ENCODE assay signal across 21 cellular contexts in the genomic region with DNA sequence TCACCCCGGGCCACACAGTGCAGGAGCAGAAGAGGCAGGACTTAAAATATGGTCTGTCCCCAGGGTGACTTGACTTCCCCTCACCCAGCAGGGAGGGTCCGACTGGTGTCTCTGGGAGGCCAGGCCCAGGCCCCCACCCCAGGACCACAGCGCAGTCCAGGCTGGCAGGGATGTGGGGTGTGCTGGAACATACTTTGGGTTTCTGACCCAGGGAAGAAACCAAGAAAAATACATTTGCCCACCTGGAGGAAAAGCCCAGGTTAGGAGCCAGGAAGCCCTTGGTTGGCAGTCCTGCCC. TPM values are rescaled to one million over a fixed set of nuclear protein-coding genes. Genes with fewer than 3 reads are reported as not detected.
A peak's percentile ranks its signal among the peaks of the same experiment; 100 is the strongest.
DNase-seq lines count a peak whose midpoint lies in the region; ATAC-seq, FAIRE-seq and TF ChIP-seq lines count a peak whose summit lies in the region.
"Had no signal": no experiment of that assay in that cellular context is flagged by ENCODE, and none has a peak within 500 bp of the region (broad histone marks: within the 10 kb centered on the region; RNA-seq: fewer than 3 reads in every experiment).

No MANE protein-coding gene starts in this region.

- H3K36me3 ChIP-seq in RWPE2 (ENCODE audit: low read depth) (no peaks in the 10 kb centered on the region), HepG2 (replicated peaks in 1 of 2; ENCODE audit: control insufficient read depth in 1 of 2, insufficient read depth in 2 of 2, low read length in 2 of 2) (no peaks in the 10 kb centered on the region), spleen (peaks cover 0 to 10% (median 3%) of the 10 kb centered on the region in 6 donors)

- H4K20me1 ChIP-seq in HepG2 (ENCODE audit: insufficient read depth, low read length) = no peaks in the 10 kb centered on the region

- no peaks in the 10 kb centered on the region for H3K79me2 ChIP-seq in HepG2 (ENCODE audit: insufficient read depth, low read length)

- H3K27ac ChIP-seq in RWPE2 (ENCODE audit: poor library complexity, severe bottlenecking) (no peak overlapping the region), HepG2 (ENCODE audit: extremely low read length, insufficient read depth, low read length) (no peak overlapping the region), spleen (peak overlapping the region in 1 of 8 donors; percentile 26)
- H3K27ac ChIP-seq: 22Rv1, C4-2B had no signal

- H3K9ac ChIP-seq in HepG2 (ENCODE audit: insufficient read depth, low read depth, low read length) = no peak overlapping the region

- POLR2A ChIA-PET in HepG2 (lab: Yijun Ruan, JAX) = interaction anchor here (0.6 kb wide), 1 partner anchor 14 kb away, joined by 3 read pairs; no protein-coding TSS in a partner anchor

- no TSS peak for BruUV-seq in HepG2 (replicated peaks; lab: Mats Ljungman, UMichigan)

- TF ChIP-seq CTCF in RWPE2 (IDR thresholded peaks at IDR 0.05; ENCODE audit: poor library complexity, severe bottlenecking) = no peak
- TF ChIP-seq CTCF in HepG2 (CRISPR knock-in tag; IDR thresholded peaks at IDR 0.05) = no peak
- no peak for TF ChIP-seq CTCF in spleen (IDR thresholded peaks at IDR 0.05 in 8 of 11, conservative IDR thresholded peaks at IDR 0.05 in 3 of 11)
- TF ChIP-seq CTCF in GM13976 (IDR thresholded peaks at IDR 0.05; ENCODE audit: borderline replicate concordance, control extremely low read depth, extremely low read depth, insufficient read depth, missing control alignments) = no peak

- ATAC-seq in activated CD4-positive, CD25-positive, alpha-beta regulatory T cell treated with anti-CD3 and anti-CD28 coated beads, Interleukin-2, amount 50 U/mL, for 24 hours = peak; percentile 20 to 26
- ATAC-seq in RWPE2 (ENCODE audit: low read depth) (no peak), HepG2 (no peak)

- no peak for TF ChIP-seq EP300 in HepG2 (IDR thresholded peaks at IDR 0.05; ENCODE audit: low read depth in 2 of 2, low read length in 2 of 2)
- no peak for TF ChIP-seq EP300 in HepG2 (CRISPR knock-in tag; IDR thresholded peaks at IDR 0.05; ENCODE audit: borderline replicate concordance)

- 85% methylated on average over 3 of the region's 3 CpGs for WGBS in HepG2 (ENCODE audit: low lambda C conversion rate)
- WGBS in spleen, 5 donors = 69 to 96% (median 86%) methylated on average over 3 of the region's 3 CpGs

- no peak overlapping the region for H3K4me3 ChIP-seq in RWPE2 (ENCODE audit: severe bottlenecking)
- H3K4me3 ChIP-seq in HepG2 (replicated peaks in 1 of 3; ENCODE audit: insufficient read depth in 1 of 3, low read depth in 2 of 3, low read length in 3 of 3) = no peak overlapping the region
- H3K4me3 ChIP-seq in spleen = no peak overlapping the region

- no peaks in the 10 kb centered on the region for H3K9me3 ChIP-seq in RWPE2 (ENCODE audit: severe bottlenecking)
- H3K9me3 ChIP-seq in HepG2 (ENCODE audit: low read length) = no peaks in the 10 kb centered on the region
- no peaks in the 10 kb centered on the region for H3K9me3 ChIP-seq in spleen

- in situ Hi-C loops in HepG2 (cut with HindIII; ENCODE audit: extremely low pct_ligation_motif_present, low pct_unique_long_range_greater_than_20kb) = no loop called here
- in situ Hi-C loops in GM13976 (cut with MboI; ENCODE audit: low sequenced_read_pairs, unreplicated experiment) = no loop called here

- no peak for TF ChIP-seq POLR2A in HepG2 (IDR thresholded peaks at IDR 0.05; ENCODE audit: insufficient read depth in 1 of 2, low read depth in 2 of 2, low read length in 2 of 2)
- TF ChIP-seq POLR2A in spleen (IDR thresholded peaks at IDR 0.05) = no peak

- no peaks in the 10 kb centered on the region for H3K27me3 ChIP-seq in RWPE2 (ENCODE audit: insufficient read depth, poor library complexity, severe bottlenecking)
- peaks cover 0 to under 1% of the 10 kb centered on the region in 2 experiments; a peak in 2 of 5 replicates for H3K27me3 ChIP-seq in HepG2 (ENCODE audit: control insufficient read depth in 1 of 2, insufficient read depth in 2 of 2, low read length in 2 of 2)
- H3K27me3 ChIP-seq in spleen (replicated peaks in 1 of 7) = no peaks in the 10 kb centered on the region

- TF ChIP-seq RAD21 in HepG2 (CRISPR knock-in tag; IDR thresholded peaks at IDR 0.05) = no peak

- H3K4me2 ChIP-seq in HepG2 (ENCODE audit: low read depth, low read length) = no peak overlapping the region

- H3K4me1 ChIP-seq in RWPE2 (ENCODE audit: insufficient read depth, poor library complexity, severe bottlenecking) = peaks cover 20% of the 10 kb centered on the region
- H3K4me1 ChIP-seq in HepG2 (ENCODE audit: insufficient read depth, low read length) = peaks cover 33% of the 10 kb centered on the region
- H3K4me1 ChIP-seq in spleen = peaks cover 29 to 78% (median 48%) of the 10 kb centered on the region in 6 donors

- H2AFZ ChIP-seq in HepG2 (ENCODE audit: low read length) = no peak overlapping the region

- CTCF ChIA-PET in HepG2 (lab: Yijun Ruan, JAX; ENCODE audit: low intra/inter-chr PET ratio, low total read pairs) = no interaction called here

- intact Hi-C loops in HepG2 (cut with micrococcal nuclease; ENCODE audit: unreplicated experiment) (no loop called here), spleen (cut with DNase I; ENCODE audit: low total_unique reads) (no loop called here)

- no peak for FAIRE-seq in HepG2 (lab: Jason Lieb, UNC)

- DNase-seq in activated CD4-positive, CD25-positive, alpha-beta regulatory T cell treated with anti-CD3 and anti-CD28 coated beads, Interleukin-2, amount 50 U/mL, for 72 hours = no peak
- DNase-seq in RWPE2 (ENCODE audit: low spot score) (peak; percentile 23), HepG2 (ENCODE audit: low spot score) (no peak), spleen (peak; percentile 69), NCI-H1417 (lab: John Stamatoyannopoulos, UW) (no peak), NCI-H82 (lab: John Stamatoyannopoulos, UW) (no peak), GM13976 (ENCODE audit: low spot score) (no peak)
- DNase-seq: AML-193, DMS 273 treated with DMSO at 0.1 percent for 48 hours, DND-41, H9, KG1, NCI-H1105 treated with DMSO at 0.1 percent for 48 hours, NCI-H1694 treated with DMSO at 0.1 percent for 48 hours, NCI-H510A, NCI-H748 treated with DMSO at 0.1 percent for 48 hours, OCI-M1 had no signal

RNA-seq across cellular contexts. Expression of gene C1QTNF6, which starts 5.2 kb away (rescaled TPM):
- total RNA-seq in HepG2 (2016; rRNA removed; fragmentation: Illumina TruSeq; extraction: Trizol) (1.5 and 2.7 TPM in 2 replicates), spleen (10 to 100 TPM in 1 of 7 donors, 1 to 10 TPM in 6; 5.3 to 10.3 (median 6.9) TPM)
- 0.40 and 0.97 TPM in 2 replicates for total RNA-seq in HepG2 (2016; cell fraction: cytosol; rRNA removed; fragmentation: Illumina TruSeq; extraction: Trizol; ENCODE audit: low read depth)
- 1.1 and 2.5 TPM in 2 replicates for total RNA-seq in HepG2 (2016; cell fraction: insoluble cytoplasmic fraction; rRNA removed; fragmentation: Illumina TruSeq; extraction: Trizol)
- 1.7 and 1.8 TPM in 2 replicates for total RNA-seq in HepG2 (2016; cell fraction: membrane; rRNA removed; fragmentation: Illumina TruSeq; extraction: Trizol)
- 4.5 and 5.3 TPM in 2 replicates for total RNA-seq in HepG2 (2016; cell fraction: nucleus; rRNA removed; fragmentation: Illumina TruSeq; extraction: Trizol)
- polyA plus RNA-seq in HepG2 (2011; rRNA removed) (6.9 and 10.7 TPM in 2 replicates), spleen (1 to 10 TPM; 7.7 to 8.9 (median 8.8) TPM)
- 3.0 and 4.1 TPM in 2 replicates for polyA plus RNA-seq in HepG2 (2011; cell fraction: cytosol; rRNA removed)
- polyA plus RNA-seq in HepG2 (2011; cell fraction: nucleus; rRNA removed) = 39.8 and 43.2 TPM in 2 replicates
- 4.1 and 5.1 TPM in 2 replicates for polyA plus RNA-seq in HepG2 (2012)
- 0.60 and 1.2 TPM in 2 replicates for polyA plus RNA-seq in HepG2 (2016; cell fraction: cytosol; fragmentation: Illumina TruSeq; extraction: Trizol; ENCODE audit: low read depth)
- 1.7 and 1.9 TPM in 2 replicates for polyA plus RNA-seq in HepG2 (2016; cell fraction: insoluble cytoplasmic fraction; fragmentation: Illumina TruSeq; extraction: Trizol; ENCODE audit: low read depth)
- polyA plus RNA-seq in HepG2 (2016; cell fraction: membrane; fragmentation: Illumina TruSeq; extraction: Trizol; ENCODE audit: low read depth) = 1.6 and 1.8 TPM in 2 replicates
- 8.4 and 10.3 TPM in 2 replicates for polyA plus RNA-seq in HepG2 (2016; cell fraction: nucleus; fragmentation: Illumina TruSeq; extraction: Trizol; ENCODE audit: insufficient read depth, low read depth)
- polyA minus RNA-seq in HepG2 (2011; rRNA and poly(A)+ RNA removed; ENCODE audit: low replicate concordance) = 8.3 and 36.4 TPM in 2 replicates
- 2.5 and 4.0 TPM in 2 replicates for polyA minus RNA-seq in HepG2 (2011; cell fraction: cytosol; rRNA and poly(A)+ RNA removed)
- polyA minus RNA-seq in HepG2 (2011; cell fraction: nucleus; rRNA and poly(A)+ RNA removed) = 18.0 and 21.3 TPM in 2 replicates

RNA-seq across cellular contexts. Expression of gene SSTR3, which starts 29.4 kb away (rescaled TPM):
- total RNA-seq in HepG2 (2016; rRNA removed; fragmentation: Illumina TruSeq; extraction: Trizol) (0.39 and 0.64 TPM in 2 replicates), spleen (1 to 10 TPM in 3 of 7 donors, under 1 TPM in 4; 0.56 to 2.0 (median 0.95) TPM)
- total RNA-seq in HepG2 (2016; cell fraction: cytosol; rRNA removed; fragmentation: Illumina TruSeq; extraction: Trizol; ENCODE audit: low read depth) = 0.09 and 0.10 TPM in 2 replicates
- 0.39 and 0.49 TPM in 2 replicates for total RNA-seq in HepG2 (2016; cell fraction: insoluble cytoplasmic fraction; rRNA removed; fragmentation: Illumina TruSeq; extraction: Trizol)
- 0.25 and 0.38 TPM in 2 replicates for total RNA-seq in HepG2 (2016; cell fraction: membrane; rRNA removed; fragmentation: Illumina TruSeq; extraction: Trizol)
- total RNA-seq in HepG2 (2016; cell fraction: nucleus; rRNA removed; fragmentation: Illumina TruSeq; extraction: Trizol) = 0.60 and 0.65 TPM in 2 replicates
- polyA plus RNA-seq in HepG2 (2011; rRNA removed) (0.08 and 0.09 TPM in 2 replicates), spleen (1 to 10 TPM; 1.2 to 2.0 (median 1.5) TPM)
- polyA plus RNA-seq in HepG2 (2011; cell fraction: cytosol; rRNA removed) = 0.07 and 0.09 TPM in 2 replicates
- 0.21 and 0.35 TPM in 2 replicates for polyA plus RNA-seq in HepG2 (2011; cell fraction: nucleus; rRNA removed)
- polyA plus RNA-seq in HepG2 (2012) = 0.04 and 0.05 TPM in 2 replicates
- 0.06 and 0.11 TPM in 2 replicates for polyA plus RNA-seq in HepG2 (2016; cell fraction: cytosol; fragmentation: Illumina TruSeq; extraction: Trizol; ENCODE audit: low read depth)
- 0.24 and 0.28 TPM in 2 replicates for polyA plus RNA-seq in HepG2 (2016; cell fraction: insoluble cytoplasmic fraction; fragmentation: Illumina TruSeq; extraction: Trizol; ENCODE audit: low read depth)
- 0.11 and 0.14 TPM in 2 replicates for polyA plus RNA-seq in HepG2 (2016; cell fraction: membrane; fragmentation: Illumina TruSeq; extraction: Trizol; ENCODE audit: low read depth)
- polyA plus RNA-seq in HepG2 (2016; cell fraction: nucleus; fragmentation: Illumina TruSeq; extraction: Trizol; ENCODE audit: insufficient read depth, low read depth) = 0.53 and 0.95 TPM in 2 replicates
- 0.07 and 0.30 TPM in 2 replicates for polyA minus RNA-seq in HepG2 (2011; rRNA and poly(A)+ RNA removed; ENCODE audit: low replicate concordance)
- polyA minus RNA-seq in HepG2 (2011; cell fraction: cytosol; rRNA and poly(A)+ RNA removed) = not detected in 2 replicates
- 0.13 TPM in 1 of 2 replicates, not detected in the other for polyA minus RNA-seq in HepG2 (2011; cell fraction: nucleus; rRNA and poly(A)+ RNA removed)
- total RNA-seq: G401 had no signal

RNA-seq across cellular contexts. Expression of gene IL2RB, which starts 33.2 kb away (rescaled TPM):
- total RNA-seq in HepG2 (2016; rRNA removed; fragmentation: Illumina TruSeq; extraction: Trizol) = not detected in 2 replicates
- not detected in 2 replicates for total RNA-seq in HepG2 (2016; cell fraction: cytosol; rRNA removed; fragmentation: Illumina TruSeq; extraction: Trizol; ENCODE audit: low read depth)
- not detected in 2 replicates for total RNA-seq in HepG2 (2016; cell fraction: insoluble cytoplasmic fraction; rRNA removed; fragmentation: Illumina TruSeq; extraction: Trizol)
- total RNA-seq in HepG2 (2016; cell fraction: membrane; rRNA removed; fragmentation: Illumina TruSeq; extraction: Trizol) = not detected in 2 replicates
- not detected in 2 replicates for total RNA-seq in HepG2 (2016; cell fraction: nucleus; rRNA removed; fragmentation: Illumina TruSeq; extraction: Trizol)
- polyA plus RNA-seq in HepG2 (2011; rRNA removed) = 0.05 TPM in 1 of 2 replicates, not detected in the other
- 0.10 TPM in 1 of 2 replicates, not detected in the other for polyA plus RNA-seq in HepG2 (2011; cell fraction: cytosol; rRNA removed)
- polyA plus RNA-seq in HepG2 (2011; cell fraction: nucleus; rRNA removed) = 0.09 TPM in 1 of 2 replicates, not detected in the other
- 0.03 TPM in 1 of 2 replicates, not detected in the other for polyA plus RNA-seq in HepG2 (2012)
- not detected in 2 replicates for polyA plus RNA-seq in HepG2 (2016; cell fraction: cytosol; fragmentation: Illumina TruSeq; extraction: Trizol; ENCODE audit: low read depth)
- not detected in 2 replicates for polyA plus RNA-seq in HepG2 (2016; cell fraction: insoluble cytoplasmic fraction; fragmentation: Illumina TruSeq; extraction: Trizol; ENCODE audit: low read depth)
- not detected in 2 replicates for polyA plus RNA-seq in HepG2 (2016; cell fraction: membrane; fragmentation: Illumina TruSeq; extraction: Trizol; ENCODE audit: low read depth)
- not detected in 2 replicates for polyA plus RNA-seq in HepG2 (2016; cell fraction: nucleus; fragmentation: Illumina TruSeq; extraction: Trizol; ENCODE audit: insufficient read depth, low read depth)
- polyA minus RNA-seq in HepG2 (2011; rRNA and poly(A)+ RNA removed; ENCODE audit: low replicate concordance) = 0.06 TPM in 1 of 2 replicates, not detected in the other
- polyA minus RNA-seq in HepG2 (2011; cell fraction: cytosol; rRNA and poly(A)+ RNA removed) = not detected in 2 replicates
- polyA minus RNA-seq in HepG2 (2011; cell fraction: nucleus; rRNA and poly(A)+ RNA removed) = not detected in 2 replicates
- 10 to 100 TPM; 20.6 to 75.2 (median 51.5) TPM for total RNA-seq in spleen
- 1 to 10 TPM; 3.7 to 5.9 (median 3.9) TPM for polyA plus RNA-seq in spleen
- total RNA-seq: G401 had no signal

Comparison
In these comparisons a context has a peak if more than half of its experiments do, and no peak if none do; other contexts are left out.
1. ATAC-seq: peak in activated CD4-positive, CD25-positive, alpha-beta regulatory T cell treated with anti-CD3 and anti-CD28 coated beads, Interleukin-2, amount 50 U/mL, for 24 hours (2 of 2); none in RWPE2 (single experiment) and HepG2 (single experiment).
2. DNase-seq: peak in RWPE2 (single experiment) and spleen (single experiment); none in activated CD4-positive, CD25-positive, alpha-beta regulatory T cell treated with anti-CD3 and anti-CD28 coated beads, Interleukin-2, amount 50 U/mL, for 72 hours (single experiment), HepG2 (single experiment), NCI-H1417 (0 of 3), NCI-H82 (single experiment) and GM13976 (single experiment).
3. RNA of gene IL2RB, which starts 33.2 kb away (total RNA-seq): 20.6 to 75.2 TPM in spleen; not detected in HepG2; every median in the first group is over 10 times any median in the second.